17 cellular contexts compared by ENCODE assay signal in the genomic region with DNA sequence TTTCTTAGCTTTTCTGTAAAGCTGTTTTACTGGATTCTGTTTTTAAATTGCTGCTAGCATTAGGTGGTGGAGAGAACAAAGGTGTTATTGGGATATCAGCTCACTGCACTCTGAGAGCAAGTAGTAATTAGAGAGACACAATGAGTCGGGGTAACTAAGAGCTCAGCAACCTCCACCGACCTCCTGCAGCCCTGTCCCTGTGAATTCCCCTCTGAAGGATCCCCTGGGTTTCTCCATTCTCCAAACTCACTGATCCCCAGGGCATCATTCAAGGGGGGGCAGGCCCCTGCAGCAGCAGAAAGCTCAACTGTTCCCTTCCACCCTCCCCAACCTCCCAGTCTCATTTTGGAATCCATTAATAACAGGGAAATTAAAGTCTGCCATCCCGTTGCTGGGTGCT.
"Had no signal": no experiment of that assay in that cellular context is flagged by ENCODE, and none has a peak within 500 bp of the region (broad histone marks: within the 10 kb centered on the region; RNA-seq: fewer than 3 reads in every experiment).

No MANE protein-coding gene starts in this region.

- H3K4me3 ChIP-seq: heart left ventricle, thoracic aorta had no signal

- H3K4me1 ChIP-seq: parathyroid adenoma had no signal

- H3K9ac ChIP-seq: parathyroid adenoma had no signal

- H3K27me3 Mint-ChIP-seq: activated CD4-positive, alpha-beta T cell treated with anti-CD3 and anti-CD28 coated beads for 36 hours; activated CD8-positive, alpha-beta T cell treated with anti-CD3 and anti-CD28 coated beads for 36 hours had no signal

- DNase-seq: activated CD4-positive, alpha-beta T cell treated with anti-CD3 and anti-CD28 coated beads for 36 hours; activated CD8-positive, alpha-beta memory T cell treated with anti-CD3 and anti-CD28 coated beads, Interleukin-2, amount 50 U/mL, for 4 hours; activated CD8-positive, alpha-beta T cell treated with anti-CD3 and anti-CD28 coated beads for 36 hours; activated gamma-delta T cell treated with Interleukin-2 at 50 U/mL for 16 hours; activated naive CD8-positive, alpha-beta T cell treated with anti-CD3 and anti-CD28 coated beads, Interleukin-2, amount 10 ng/mL, durations not matched to agents 7 days and 5 days; activated T-cell treated with anti-CD3 and anti-CD28 coated beads, Interleukin-2, amount 50 U/mL, for 72 hours; anterior cingulate cortex; foreskin melanocyte; heart left ventricle; stimulated activated CD4-positive, alpha-beta T cell treated with anti-CD3 and anti-CD28 coated beads, Interleukin-4, amount 100 ng/mL, for 4 hours; stimulated activated naive CD8-positive, alpha-beta T cell treated with anti-CD3 and anti-CD28 coated beads, Interleukin-15, amount 100 ng/mL, for 72 hours; T1000 had no signal

- H3K9me3 Mint-ChIP-seq: activated CD8-positive, alpha-beta T cell treated with anti-CD3 and anti-CD28 coated beads for 36 hours; activated naive CD8-positive, alpha-beta T cell treated with anti-CD3 and anti-CD28 coated beads, Interleukin-2, amount 10 ng/mL, durations not matched to agents 7 days and 5 days; activated T-cell treated with anti-CD3 and anti-CD28 coated beads, Interleukin-2, amount 50 U/mL, for 72 hours; nephron; stimulated activated naive CD8-positive, alpha-beta T cell treated with anti-CD3 and anti-CD28 coated beads, Interleukin-15, amount 100 ng/mL, for 72 hours had no signal

- H3K4me1 Mint-ChIP-seq: activated CD4-positive, alpha-beta T cell treated with anti-CD3 and anti-CD28 coated beads for 36 hours; activated naive CD8-positive, alpha-beta T cell treated with anti-CD3 and anti-CD28 coated beads, Interleukin-2, amount 10 ng/mL, durations not matched to agents 7 days and 5 days; stimulated activated naive CD8-positive, alpha-beta T cell treated with anti-CD3 and anti-CD28 coated beads, Interleukin-15, amount 100 ng/mL, for 72 hours had no signal

- ATAC-seq: activated CD4-positive, alpha-beta T cell treated with anti-CD3 and anti-CD28 coated beads for 36 hours; activated CD8-positive, alpha-beta T cell treated with anti-CD3 and anti-CD28 coated beads for 36 hours; activated T-cell treated with anti-CD3 and anti-CD28 coated beads, Interleukin-2, amount 50 U/mL, for 72 hours; heart left ventricle; left lobe of liver; stimulated activated naive CD8-positive, alpha-beta T cell treated with anti-CD3 and anti-CD28 coated beads, Interleukin-15, amount 100 ng/mL, for 72 hours had no signal

- H2AFZ ChIP-seq: parathyroid adenoma had no signal

- H3K36me3 ChIP-seq: heart left ventricle, thoracic aorta had no signal

- H3K27me3 ChIP-seq: heart left ventricle had no signal

- H3K79me2 ChIP-seq: parathyroid adenoma had no signal

- H3K27ac ChIP-seq: heart left ventricle, parathyroid adenoma, thoracic aorta, VCaP had no signal

- H3K9me3 ChIP-seq: heart left ventricle, thoracic aorta had no signal

- H3K4me3 Mint-ChIP-seq: activated CD4-positive, alpha-beta T cell treated with anti-CD3 and anti-CD28 coated beads for 36 hours; activated CD8-positive, alpha-beta T cell treated with anti-CD3 and anti-CD28 coated beads for 36 hours; activated naive CD8-positive, alpha-beta T cell treated with anti-CD3 and anti-CD28 coated beads, Interleukin-2, amount 10 ng/mL, durations not matched to agents 7 days and 5 days; activated T-cell treated with anti-CD3 and anti-CD28 coated beads, Interleukin-2, amount 50 U/mL, for 72 hours; nephron; stimulated activated naive CD8-positive, alpha-beta T cell treated with anti-CD3 and anti-CD28 coated beads, Interleukin-15, amount 100 ng/mL, for 72 hours had no signal

- H3K27ac Mint-ChIP-seq: activated CD4-positive, alpha-beta T cell treated with anti-CD3 and anti-CD28 coated beads for 36 hours; activated CD8-positive, alpha-beta T cell treated with anti-CD3 and anti-CD28 coated beads for 36 hours; activated naive CD8-positive, alpha-beta T cell treated with anti-CD3 and anti-CD28 coated beads, Interleukin-2, amount 10 ng/mL, durations not matched to agents 7 days and 5 days; activated T-cell treated with anti-CD3 and anti-CD28 coated beads, Interleukin-2, amount 50 U/mL, for 72 hours had no signal

- H3K36me3 Mint-ChIP-seq: activated naive CD8-positive, alpha-beta T cell treated with anti-CD3 and anti-CD28 coated beads, Interleukin-2, amount 10 ng/mL, durations not matched to agents 7 days and 5 days had no signal
